8 cellular contexts compared by ENCODE assay signal in genomic region chr10:90787906-90788491, GRCh38.
A peak's percentile ranks its signal among the peaks of the same experiment; 100 is the strongest.
DNase-seq lines count a peak whose midpoint lies in the region; ATAC-seq and TF ChIP-seq lines count a peak whose summit lies in the region.

No MANE protein-coding gene starts in this region.

- DNase-seq in A673 (ENCODE audit: low spot score) (peak; percentile 40), G401 (ENCODE audit: low spot score) (peak; percentile 11), NCI-H2081 (lab: John Stamatoyannopoulos, UW) (peak; percentile 33 to 41), adipocyte (ENCODE audit: low read depth) (peak; percentile 74), inferior parietal cortex (ENCODE audit: extremely low spot score) (peak; percentile 53), testis (peak; percentile 42)

- no peak overlapping the region for H3K4me3 ChIP-seq in A673 (ENCODE audit: low read depth, low read length, poor library complexity, severe bottlenecking)
- no peak overlapping the region for H3K4me3 ChIP-seq in adipocyte (ENCODE audit: low read length)
- no peak overlapping the region for H3K4me3 ChIP-seq in testis

- peak; percentile 85 for TF ChIP-seq CTCF in A673 (conservative IDR thresholded peaks at IDR 0.05; ENCODE audit: low read depth, low read length)
- peak in 2 of 3 experiments; percentile 47 to 53 for TF ChIP-seq CTCF in testis (IDR thresholded peaks at IDR 0.05)

- H3K27me3 ChIP-seq in A673 (replicated peaks; ENCODE audit: insufficient read depth, low read depth, low read length, poor library complexity) (peaks cover 82% of the 10 kb centered on the region), adipocyte (replicated peaks; ENCODE audit: control insufficient read depth, insufficient read depth, low read length) (peaks cover 6% of the 10 kb centered on the region), testis (no peaks in the 10 kb centered on the region)

- 52 to 58% methylated on average over 7 of the region's 7 CpGs for WGBS in testis, 2 donors

- no peak for TF ChIP-seq POLR2A in testis (IDR thresholded peaks at IDR 0.05)

- H3K9me3 ChIP-seq in A673 (ENCODE audit: low read depth, low read length, poor library complexity, severe bottlenecking) (no peaks in the 10 kb centered on the region), adipocyte (ENCODE audit: control insufficient read depth, low read length) (no peaks in the 10 kb centered on the region), testis (no peaks in the 10 kb centered on the region)

- intact Hi-C loops in A673 (cut with micrococcal nuclease; ENCODE audit: unreplicated experiment) (loop anchor here (2.0 to 10.0 kb wide), 4 partner anchors 36 to 1361 kb away; no protein-coding TSS in a partner anchor), testis (cut with DNase I; ENCODE audit: low total_unique reads) (no loop called here)

- no peak overlapping the region for H3K9ac ChIP-seq in adipocyte (ENCODE audit: low read length)

- CTCF ChIA-PET in A673 (lab: Charles Lee): interaction anchor here (0.6 to 1.2 kb wide), 2 partner anchors 16 to 1849 kb away, joined by 4 to 5 read pairs; no protein-coding TSS in a partner anchor

- no peaks in the 10 kb centered on the region for H3K4me1 ChIP-seq in A673 (ENCODE audit: insufficient read depth, low read length, poor library complexity, severe bottlenecking)
- H3K4me1 ChIP-seq in adipocyte (ENCODE audit: control insufficient read depth, insufficient read depth, low read length): no peaks in the 10 kb centered on the region
- H3K4me1 ChIP-seq in testis: no peaks in the 10 kb centered on the region

- H3K36me3 ChIP-seq in A673 (ENCODE audit: insufficient read depth, low read length, poor library complexity, severe bottlenecking): no peaks in the 10 kb centered on the region
- H3K36me3 ChIP-seq in adipocyte (ENCODE audit: control insufficient read depth, insufficient read depth, low read length, severe bottlenecking): no peaks in the 10 kb centered on the region
- H3K36me3 ChIP-seq in testis (ENCODE audit: low read depth, missing control alignments): no peaks in the 10 kb centered on the region

- ATAC-seq in HG02588 (IDR thresholded peaks at IDR 0.05; ENCODE audit: unreplicated experiment): no peak
- ATAC-seq in GM21723 (IDR thresholded peaks at IDR 0.05; ENCODE audit: unreplicated experiment): no peak

- no TSS peak for BruUV-seq in A673 (replicated peaks; lab: Mats Ljungman, UMichigan)

- H3K27ac ChIP-seq in A673 (ENCODE audit: low read depth, low read length, poor library complexity, severe bottlenecking) (no peak overlapping the region), testis (no peak overlapping the region)

- in situ Hi-C loops in G401 (cut with HindIII; ENCODE audit: low sequenced_read_pairs): no loop called here

- POLR2A ChIA-PET in A673 (lab: Charles Lee; ENCODE audit: low non-redundant PET): no interaction called here

Comparison
In these comparisons a context has a peak if more than half of its experiments do, and no peak if none do; other contexts are left out.
1. DNase-seq: peak in every context shown above with its lines; median percentile 74 in adipocyte; 53 in inferior parietal cortex; 42 in testis; 40 in A673; 37 in NCI-H2081; 11 in G401.